In genomic region chr1:169121146-169121923, GRCh38 we compare ENCODE assay signal across 2 cellular contexts.
TF ChIP-seq lines count a peak whose summit lies in the region.

No MANE protein-coding gene starts in this region.

TF ChIP-seq in A549, 52 proteins besides CTCF, POLR2A, EP300 and RAD21:
- no peak for TF ChIP-seq ZNF302 (CRISPR knock-in tag; IDR thresholded peaks at IDR 0.05)
- TF ChIP-seq HES2 (IDR thresholded peaks at IDR 0.05): no peak
- TF ChIP-seq MYC (IDR thresholded peaks at IDR 0.05; ENCODE audit: borderline replicate concordance, low read length): no peak
- TF ChIP-seq KDM5A (IDR thresholded peaks at IDR 0.05): no peak
- no peak for TF ChIP-seq ZFP36 (IDR thresholded peaks at IDR 0.05; ENCODE audit: borderline replicate concordance, partially characterized antibody)
- TF ChIP-seq SREBF2 (IDR thresholded peaks at IDR 0.05): no peak
- TF ChIP-seq RCOR1 (IDR thresholded peaks at IDR 0.05; ENCODE audit: low read depth, low read length): no peak
- TF ChIP-seq JUNB (IDR thresholded peaks at IDR 0.05): no peak
- no peak for TF ChIP-seq MAZ (IDR thresholded peaks at IDR 0.05; ENCODE audit: borderline replicate concordance, low read depth, low read length)
- TF ChIP-seq JUN (IDR thresholded peaks at IDR 0.05): no peak

TF ChIP-seq in IMR-90, 13 proteins besides CTCF, POLR2A, EP300 and RAD21:
- TF ChIP-seq RFX5 (IDR thresholded peaks at IDR 0.05; ENCODE audit: low read depth, low read length) (no peak), USF2 (IDR thresholded peaks at IDR 0.05; ENCODE audit: low read depth, low read length) (no peak), MAFK (IDR thresholded peaks at IDR 0.05; ENCODE audit: low read depth, low read length) (no peak), NFE2L2 (IDR thresholded peaks at IDR 0.05; ENCODE audit: low read depth, low read length) (no peak), BHLHE40 (IDR thresholded peaks at IDR 0.05; ENCODE audit: low read depth, low read length) (no peak), MAZ (IDR thresholded peaks at IDR 0.05; ENCODE audit: borderline replicate concordance, low read depth, low read length) (no peak), MXI1 (IDR thresholded peaks at IDR 0.05; ENCODE audit: borderline replicate concordance, low read depth, low read length) (no peak), CHD1 (IDR thresholded peaks at IDR 0.05; ENCODE audit: low read depth, low read length) (no peak), CEBPB (IDR thresholded peaks at IDR 0.05; ENCODE audit: low read depth, low read length) (no peak), RCOR1 (IDR thresholded peaks at IDR 0.05; ENCODE audit: insufficient replicate concordance, low read length) (no peak), FOS (IDR thresholded peaks at IDR 0.05; ENCODE audit: low read depth, low read length) (no peak), SMC3 (IDR thresholded peaks at IDR 0.05; ENCODE audit: low read depth, low read length) (no peak)
- TF ChIP-seq, protein P1, sequence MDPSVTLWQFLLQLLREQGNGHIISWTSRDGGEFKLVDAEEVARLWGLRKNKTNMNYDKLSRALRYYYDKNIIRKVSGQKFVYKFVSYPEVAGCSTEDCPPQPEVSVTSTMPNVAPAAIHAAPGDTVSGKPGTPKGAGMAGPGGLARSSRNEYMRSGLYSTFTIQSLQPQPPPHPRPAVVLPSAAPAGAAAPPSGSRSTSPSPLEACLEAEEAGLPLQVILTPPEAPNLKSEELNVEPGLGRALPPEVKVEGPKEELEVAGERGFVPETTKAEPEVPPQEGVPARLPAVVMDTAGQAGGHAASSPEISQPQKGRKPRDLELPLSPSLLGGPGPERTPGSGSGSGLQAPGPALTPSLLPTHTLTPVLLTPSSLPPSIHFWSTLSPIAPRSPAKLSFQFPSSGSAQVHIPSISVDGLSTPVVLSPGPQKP (IDR thresholded peaks at IDR 0.05; ENCODE audit: borderline replicate concordance, low read depth, low read length): no peak
